In genomic region chr3:107199962-107200465, GRCh38 we compare ENCODE assay signal across 22 cellular contexts.
"Had no signal": no experiment of that assay in that cellular context is flagged by ENCODE, and none has a peak within 500 bp of the region (broad histone marks: within the 10 kb centered on the region; RNA-seq: fewer than 3 reads in every experiment).

No MANE protein-coding gene starts in this region.

- H3K9me3 ChIP-seq: esophagus muscularis mucosa, left lung, lower lobe of right lung, pancreas, sigmoid colon, transverse colon had no signal

- H3K27me3 Mint-ChIP-seq: progenitor cell of endocrine pancreas had no signal

- DNase-seq: brain microvascular endothelial cell; cortex of kidney; dorsolateral prefrontal cortex; effector CD8-positive, alpha-beta T cell; head of caudate nucleus; hypothalamus; islet precursor cell; left lung; lower lobe of right lung; occipital lobe; pancreas; retina; sigmoid colon; stimulated activated CD4-positive, alpha-beta T cell treated with anti-CD3 and anti-CD28 coated beads, Interleukin-4, amount 100 ng/mL, for 24 hours; transverse colon had no signal

- H3K27ac ChIP-seq: brain microvascular endothelial cell, esophagus muscularis mucosa, left lung, lower lobe of right lung, pancreas had no signal

- H3K4me3 ChIP-seq: dorsolateral prefrontal cortex, esophagus muscularis mucosa, left lung, lower lobe of right lung, pancreas, sigmoid colon, transverse colon had no signal

- H3K27me3 ChIP-seq: brain microvascular endothelial cell, dorsolateral prefrontal cortex, esophagus muscularis mucosa, left lung, pancreas, sigmoid colon, transverse colon had no signal

- H3K9me3 Mint-ChIP-seq: memory B cell; stimulated activated memory B cell treated with anti-CD40 and anti-IgM and Interleukin-4, amounts not matched to agents 10 μg/mL and 1 μg/mL and 100 μg/mL, for 72 hours; stimulated activated naive CD8-positive, alpha-beta T cell treated with anti-CD3 and anti-CD28 coated beads, Interleukin-15, Interleukin-2, amounts not matched to agents 100 ng/mL and 50 ng/mL, for 24 hours had no signal

- H3K4me1 Mint-ChIP-seq: memory B cell; stimulated activated memory B cell treated with anti-CD40 and anti-IgM and Interleukin-4, amounts not matched to agents 10 μg/mL and 1 μg/mL and 100 μg/mL, for 72 hours had no signal

- H3K4me1 ChIP-seq: left lung, pancreas had no signal

- ATAC-seq: left lung; lower lobe of right lung; natural killer cell treated with Interleukin-12 subunit alpha and Interleukin-12 subunit beta and Interleukin-15 and Interleukin-18, amount 100 ng/mL, for 72 hours; pancreas; stimulated activated memory B cell treated with anti-CD40 and anti-IgM and Interleukin-4, amounts not matched to agents 10 μg/mL and 1 μg/mL and 100 μg/mL, for 72 hours had no signal

- H3K4me3 Mint-ChIP-seq: memory B cell; mesothelial cell of epicardium; natural killer cell treated with Interleukin-12 subunit alpha and Interleukin-12 subunit beta and Interleukin-15 and Interleukin-18, amount 100 ng/mL, for 72 hours; stimulated activated memory B cell treated with anti-CD40 and anti-IgM and Interleukin-4, amounts not matched to agents 10 μg/mL and 1 μg/mL and 100 μg/mL, for 72 hours; stimulated activated naive CD8-positive, alpha-beta T cell treated with anti-CD3 and anti-CD28 coated beads, Interleukin-15, Interleukin-2, amounts not matched to agents 100 ng/mL and 50 ng/mL, for 24 hours had no signal

- H3K27ac Mint-ChIP-seq: memory B cell; mesothelial cell of epicardium; natural killer cell treated with Interleukin-12 subunit alpha and Interleukin-12 subunit beta and Interleukin-15 and Interleukin-18, amount 100 ng/mL, for 72 hours; progenitor cell of endocrine pancreas; stimulated activated memory B cell treated with anti-CD40 and anti-IgM and Interleukin-4, amounts not matched to agents 10 μg/mL and 1 μg/mL and 100 μg/mL, for 72 hours; stimulated activated naive CD8-positive, alpha-beta T cell treated with anti-CD3 and anti-CD28 coated beads, Interleukin-15, Interleukin-2, amounts not matched to agents 100 ng/mL and 50 ng/mL, for 24 hours had no signal

- H3K36me3 Mint-ChIP-seq: memory B cell; natural killer cell treated with Interleukin-12 subunit alpha and Interleukin-12 subunit beta and Interleukin-15 and Interleukin-18, amount 100 ng/mL, for 72 hours; stimulated activated memory B cell treated with anti-CD40 and anti-IgM and Interleukin-4, amounts not matched to agents 10 μg/mL and 1 μg/mL and 100 μg/mL, for 72 hours had no signal

- FAIRE-seq: pancreas had no signal

- H3K36me3 ChIP-seq: brain microvascular endothelial cell, esophagus muscularis mucosa, left lung, lower lobe of right lung, pancreas, sigmoid colon, transverse colon had no signal
